Comparison of ENCODE assay signal across 12 cellular contexts in genomic region chr2:128753321-128753720, GRCh38.
"Had no signal": no experiment of that assay in that cellular context is flagged by ENCODE, and none has a peak within 500 bp of the region (broad histone marks: within the 10 kb centered on the region; RNA-seq: fewer than 3 reads in every experiment).

No MANE protein-coding gene starts in this region.

- H3K9me3 ChIP-seq: mucosa of descending colon, ovary, tibial nerve, vagina had no signal

- H3K4me3 ChIP-seq: mucosa of descending colon, ovary, tibial nerve, vagina had no signal

- DNase-seq: activated CD8-positive, alpha-beta memory T cell treated with anti-CD3 and anti-CD28 coated beads, Interleukin-2, amount 50 U/mL, for 4 hours; activated CD8-positive, alpha-beta T cell treated with anti-CD3 and anti-CD28 coated beads for 36 hours; activated naive CD4-positive, alpha-beta T cell; activated naive CD8-positive, alpha-beta T cell treated with anti-CD3 and anti-CD28 coated beads, Interleukin-2, amount 50 U/mL, for 24 hours; central memory CD4-positive, alpha-beta T cell; erythroblast; mucosa of descending colon; ovary; SW 1271 had no signal

- H3K4me3 Mint-ChIP-seq: activated CD8-positive, alpha-beta T cell treated with anti-CD3 and anti-CD28 coated beads for 36 hours; activated naive CD8-positive, alpha-beta T cell treated with anti-CD3 and anti-CD28 coated beads, Interleukin-2, amount 50 U/mL, for 24 hours had no signal

- ATAC-seq: activated naive CD8-positive, alpha-beta T cell treated with anti-CD3 and anti-CD28 coated beads, Interleukin-2, amount 50 U/mL, for 24 hours had no signal

- H3K27ac Mint-ChIP-seq: activated CD8-positive, alpha-beta T cell treated with anti-CD3 and anti-CD28 coated beads for 36 hours; activated naive CD8-positive, alpha-beta T cell treated with anti-CD3 and anti-CD28 coated beads, Interleukin-2, amount 50 U/mL, for 24 hours; natural killer cell treated with Interleukin-12 subunit alpha and Interleukin-12 subunit beta and Interleukin-15 and Interleukin-18, amount 100 ng/mL, for 72 hours had no signal

- H3K27me3 Mint-ChIP-seq: natural killer cell treated with Interleukin-12 subunit alpha and Interleukin-12 subunit beta and Interleukin-15 and Interleukin-18, amount 100 ng/mL, for 72 hours had no signal

- H3K36me3 ChIP-seq: ovary, tibial nerve, vagina had no signal

- H3K27ac ChIP-seq: tibial nerve, vagina had no signal

- H3K36me3 Mint-ChIP-seq: natural killer cell treated with Interleukin-12 subunit alpha and Interleukin-12 subunit beta and Interleukin-15 and Interleukin-18, amount 100 ng/mL, for 72 hours had no signal

- H3K27me3 ChIP-seq: ovary, tibial nerve, vagina had no signal

- H3K4me1 ChIP-seq: vagina had no signal

- H3K9me3 Mint-ChIP-seq: activated CD8-positive, alpha-beta T cell treated with anti-CD3 and anti-CD28 coated beads for 36 hours; activated naive CD8-positive, alpha-beta T cell treated with anti-CD3 and anti-CD28 coated beads, Interleukin-2, amount 50 U/mL, for 24 hours; natural killer cell treated with Interleukin-12 subunit alpha and Interleukin-12 subunit beta and Interleukin-15 and Interleukin-18, amount 100 ng/mL, for 72 hours had no signal
